ENCODE assay signal across 36 cellular contexts in genomic region chr19:40337107-40337506, GRCh38. TPM values are rescaled to one million over a fixed set of nuclear protein-coding genes. Genes with fewer than 3 reads are reported as not detected.
"Had no signal": no experiment of that assay in that cellular context is flagged by ENCODE, and none has a peak within 500 bp of the region (broad histone marks: within the 10 kb centered on the region; RNA-seq: fewer than 3 reads in every experiment).

No MANE protein-coding gene starts in this region.

- H3K27ac Mint-ChIP-seq: activated CD4-positive, alpha-beta memory T cell treated with anti-CD3 and anti-CD28 coated beads, Interleukin-2, amount 10 ng/mL, durations not matched to agents 7 days and 5 days; activated CD4-positive, alpha-beta T cell treated with anti-CD3 and anti-CD28 coated beads for 36 hours; activated CD4-positive, alpha-beta T cell treated with anti-CD3 and anti-CD28 coated beads, Interleukin-2, amount 10 ng/mL, durations not matched to agents 7 days and 5 days; activated CD8-positive, alpha-beta memory T cell treated with anti-CD3 and anti-CD28 coated beads, Interleukin-2, amount 10 ng/mL, durations not matched to agents 7 days and 5 days; activated CD8-positive, alpha-beta T cell treated with anti-CD3 and anti-CD28 coated beads, Interleukin-2, amount 10 ng/mL, durations not matched to agents 7 days and 5 days; activated naive CD4-positive, alpha-beta T cell treated with anti-CD3 and anti-CD28 coated beads, Interleukin-2, amount 10 ng/mL, durations not matched to agents 7 days and 5 days; activated naive CD4-positive, alpha-beta T cell treated with anti-CD3 and anti-CD28 coated beads, Interleukin-2, amount 50 U/mL, for 24 hours; activated naive CD8-positive, alpha-beta T cell; activated naive CD8-positive, alpha-beta T cell treated with anti-CD3 and anti-CD28 coated beads, Interleukin-2, amount 10 ng/mL, durations not matched to agents 7 days and 5 days; activated naive CD8-positive, alpha-beta T cell treated with anti-CD3 and anti-CD28 coated beads, Interleukin-2, amount 50 U/mL, for 24 hours; activated T-cell treated with anti-CD3 and anti-CD28 coated beads, Interleukin-2, amount 50 U/mL, for 24 hours; activated T-helper 2 cell treated with anti-CD3 and anti-CD28 coated beads, Interferon-gamma antibody, Interleukin-2, Interleukin-4, amounts not matched to agents 10 μg/mL and 5 μg/mL and 100 μg/mL, durations not matched to agents 14 hours and 24 hours and 36 hours; T-helper 1 cell treated with Interleukin-12 subunit alpha and Interleukin-12 subunit beta and Interleukin-4 antibody, amounts not matched to agents 30 μg/mL and 1 μg/mL, for 36 hours; T-helper 2 cell treated with Interferon-gamma antibody and Interleukin-4, amounts not matched to agents 5 μg/mL and 100 μg/mL, for 36 hours had no signal

- DNase-seq: activated CD4-positive, alpha-beta memory T cell treated with anti-CD3 and anti-CD28 coated beads, Interleukin-2, amount 10 ng/mL, durations not matched to agents 7 days and 5 days; activated CD4-positive, alpha-beta T cell treated with anti-CD3 and anti-CD28 coated beads for 1 hour; activated CD4-positive, alpha-beta T cell treated with anti-CD3 and anti-CD28 coated beads for 36 hours; activated CD4-positive, alpha-beta T cell treated with anti-CD3 and anti-CD28 coated beads for 48 hours; activated CD4-positive, alpha-beta T cell treated with anti-CD3 and anti-CD28 coated beads, Interleukin-2, amount 10 ng/mL, durations not matched to agents 7 days and 5 days; activated CD4-positive, alpha-beta T cell treated with anti-CD3 and anti-CD28 coated beads, Interleukin-2, amount 50 U/mL, for 48 hours; activated CD4-positive, CD25-positive, alpha-beta regulatory T cell; activated CD8-positive, alpha-beta memory T cell treated with anti-CD3 and anti-CD28 coated beads for 24 hours; activated CD8-positive, alpha-beta memory T cell treated with anti-CD3 and anti-CD28 coated beads, Interleukin-2, amount 10 ng/mL, durations not matched to agents 7 days and 5 days; activated CD8-positive, alpha-beta memory T cell treated with anti-CD3 and anti-CD28 coated beads, Interleukin-2, amount 50 U/mL, for 48 hours; activated CD8-positive, alpha-beta T cell treated with anti-CD3 and anti-CD28 coated beads, Interleukin-2, amount 10 ng/mL, durations not matched to agents 7 days and 5 days; activated effector memory CD4-positive, alpha-beta T cell treated with Interleukin-2 at 50 U/mL for 16 hours; activated gamma-delta T cell; activated naive CD4-positive, alpha-beta T cell treated with anti-CD3 and anti-CD28 coated beads, Interleukin-2, amount 10 ng/mL, durations not matched to agents 7 days and 5 days; activated naive CD4-positive, alpha-beta T cell treated with Interleukin-2 at 50 U/mL for 16 hours; activated naive CD8-positive, alpha-beta T cell treated with anti-CD3 and anti-CD28 coated beads, Interleukin-2, amount 10 ng/mL, durations not matched to agents 7 days and 5 days; activated naive CD8-positive, alpha-beta T cell treated with anti-CD3 and anti-CD28 coated beads, Interleukin-2, amount 50 U/mL, for 24 hours; activated T-cell treated with anti-CD3 and anti-CD28 coated beads, Interleukin-2, amount 50 U/mL, for 24 hours; activated T-cell treated with anti-CD3 and anti-CD28 coated beads, Interleukin-2, amount 50 U/mL, for 48 hours; amygdala; anterior cingulate cortex; caudate nucleus; SW 1271; T-helper 1 cell; T-helper 2 cell; T-helper 9 cell had no signal

- H3K9me3 ChIP-seq: ascending aorta had no signal

- H3K4me1 Mint-ChIP-seq: activated CD4-positive, alpha-beta memory T cell treated with anti-CD3 and anti-CD28 coated beads, Interleukin-2, amount 10 ng/mL, durations not matched to agents 7 days and 5 days; activated CD4-positive, alpha-beta T cell treated with anti-CD3 and anti-CD28 coated beads for 36 hours; activated CD4-positive, alpha-beta T cell treated with anti-CD3 and anti-CD28 coated beads, Interleukin-2, amount 10 ng/mL, durations not matched to agents 7 days and 5 days; activated CD8-positive, alpha-beta memory T cell treated with anti-CD3 and anti-CD28 coated beads, Interleukin-2, amount 10 ng/mL, durations not matched to agents 7 days and 5 days; activated naive CD4-positive, alpha-beta T cell treated with anti-CD3 and anti-CD28 coated beads, Interleukin-2, amount 10 ng/mL, durations not matched to agents 7 days and 5 days; activated naive CD8-positive, alpha-beta T cell treated with anti-CD3 and anti-CD28 coated beads, Interleukin-2, amount 10 ng/mL, durations not matched to agents 7 days and 5 days; activated naive CD8-positive, alpha-beta T cell treated with anti-CD3 and anti-CD28 coated beads, Interleukin-2, amount 50 U/mL, for 24 hours had no signal

- H3K4me3 Mint-ChIP-seq: activated CD4-positive, alpha-beta memory T cell treated with anti-CD3 and anti-CD28 coated beads, Interleukin-2, amount 10 ng/mL, durations not matched to agents 7 days and 5 days; activated CD4-positive, alpha-beta T cell treated with anti-CD3 and anti-CD28 coated beads for 36 hours; activated CD4-positive, alpha-beta T cell treated with anti-CD3 and anti-CD28 coated beads, Interleukin-2, amount 10 ng/mL, durations not matched to agents 7 days and 5 days; activated CD8-positive, alpha-beta memory T cell treated with anti-CD3 and anti-CD28 coated beads, Interleukin-2, amount 10 ng/mL, durations not matched to agents 7 days and 5 days; activated CD8-positive, alpha-beta T cell treated with anti-CD3 and anti-CD28 coated beads, Interleukin-2, amount 10 ng/mL, durations not matched to agents 7 days and 5 days; activated naive CD4-positive, alpha-beta T cell treated with anti-CD3 and anti-CD28 coated beads, Interleukin-2, amount 10 ng/mL, durations not matched to agents 7 days and 5 days; activated naive CD4-positive, alpha-beta T cell treated with anti-CD3 and anti-CD28 coated beads, Interleukin-2, amount 50 U/mL, for 24 hours; activated naive CD8-positive, alpha-beta T cell; activated naive CD8-positive, alpha-beta T cell treated with anti-CD3 and anti-CD28 coated beads, Interleukin-2, amount 10 ng/mL, durations not matched to agents 7 days and 5 days; activated naive CD8-positive, alpha-beta T cell treated with anti-CD3 and anti-CD28 coated beads, Interleukin-2, amount 50 U/mL, for 24 hours; activated T-cell treated with anti-CD3 and anti-CD28 coated beads, Interleukin-2, amount 50 U/mL, for 24 hours; brain; T-helper 1 cell treated with Interleukin-12 subunit alpha and Interleukin-12 subunit beta and Interleukin-4 antibody, amounts not matched to agents 30 μg/mL and 1 μg/mL, for 36 hours; T-helper 2 cell treated with Interferon-gamma antibody and Interleukin-4, amounts not matched to agents 5 μg/mL and 100 μg/mL, for 36 hours had no signal

- H3K27me3 Mint-ChIP-seq: activated CD4-positive, alpha-beta memory T cell treated with anti-CD3 and anti-CD28 coated beads, Interleukin-2, amount 10 ng/mL, durations not matched to agents 7 days and 5 days; activated CD4-positive, alpha-beta T cell treated with anti-CD3 and anti-CD28 coated beads for 36 hours; activated CD4-positive, alpha-beta T cell treated with anti-CD3 and anti-CD28 coated beads, Interleukin-2, amount 10 ng/mL, durations not matched to agents 7 days and 5 days; activated CD8-positive, alpha-beta memory T cell treated with anti-CD3 and anti-CD28 coated beads, Interleukin-2, amount 10 ng/mL, durations not matched to agents 7 days and 5 days; activated naive CD4-positive, alpha-beta T cell treated with anti-CD3 and anti-CD28 coated beads, Interleukin-2, amount 10 ng/mL, durations not matched to agents 7 days and 5 days; activated naive CD4-positive, alpha-beta T cell treated with anti-CD3 and anti-CD28 coated beads, Interleukin-2, amount 50 U/mL, for 24 hours; activated naive CD8-positive, alpha-beta T cell; activated naive CD8-positive, alpha-beta T cell treated with anti-CD3 and anti-CD28 coated beads, Interleukin-2, amount 10 ng/mL, durations not matched to agents 7 days and 5 days; activated naive CD8-positive, alpha-beta T cell treated with anti-CD3 and anti-CD28 coated beads, Interleukin-2, amount 50 U/mL, for 24 hours; activated T-cell treated with anti-CD3 and anti-CD28 coated beads, Interleukin-2, amount 50 U/mL, for 24 hours; brain had no signal

- H3K27ac ChIP-seq: ascending aorta, cardiac muscle cell, VCaP had no signal

- ATAC-seq: activated CD4-positive, alpha-beta T cell treated with anti-CD3 and anti-CD28 coated beads for 36 hours; activated CD4-positive, CD25-positive, alpha-beta regulatory T cell treated with anti-CD3 and anti-CD28 coated beads, Interleukin-2, amount 50 U/mL, for 24 hours; activated CD8-positive, alpha-beta memory T cell treated with anti-CD3 and anti-CD28 coated beads, Interleukin-2, amount 10 ng/mL, durations not matched to agents 7 days and 5 days; activated CD8-positive, alpha-beta T cell treated with anti-CD3 and anti-CD28 coated beads, Interleukin-2, amount 10 ng/mL, durations not matched to agents 7 days and 5 days; activated naive CD8-positive, alpha-beta T cell treated with anti-CD3 and anti-CD28 coated beads, Interleukin-2, amount 50 U/mL, for 24 hours had no signal

- H3K4me3 ChIP-seq: ascending aorta, cardiac muscle cell had no signal

- H3K27me3 ChIP-seq: ascending aorta, cardiac muscle cell had no signal

- H3K9me3 Mint-ChIP-seq: activated CD4-positive, alpha-beta memory T cell treated with anti-CD3 and anti-CD28 coated beads, Interleukin-2, amount 10 ng/mL, durations not matched to agents 7 days and 5 days; activated CD4-positive, alpha-beta T cell treated with anti-CD3 and anti-CD28 coated beads, Interleukin-2, amount 10 ng/mL, durations not matched to agents 7 days and 5 days; activated naive CD4-positive, alpha-beta T cell treated with anti-CD3 and anti-CD28 coated beads, Interleukin-2, amount 10 ng/mL, durations not matched to agents 7 days and 5 days; activated naive CD4-positive, alpha-beta T cell treated with anti-CD3 and anti-CD28 coated beads, Interleukin-2, amount 50 U/mL, for 24 hours; activated naive CD8-positive, alpha-beta T cell treated with anti-CD3 and anti-CD28 coated beads, Interleukin-2, amount 10 ng/mL, durations not matched to agents 7 days and 5 days; activated naive CD8-positive, alpha-beta T cell treated with anti-CD3 and anti-CD28 coated beads, Interleukin-2, amount 50 U/mL, for 24 hours; activated T-cell treated with anti-CD3 and anti-CD28 coated beads, Interleukin-2, amount 50 U/mL, for 24 hours; activated T-helper 2 cell treated with anti-CD3 and anti-CD28 coated beads, Interferon-gamma antibody, Interleukin-2, Interleukin-4, amounts not matched to agents 10 μg/mL and 5 μg/mL and 100 μg/mL, durations not matched to agents 14 hours and 24 hours and 36 hours; brain; T-helper 1 cell treated with Interleukin-12 subunit alpha and Interleukin-12 subunit beta and Interleukin-4 antibody, amounts not matched to agents 30 μg/mL and 1 μg/mL, for 36 hours; T-helper 2 cell treated with Interferon-gamma antibody and Interleukin-4, amounts not matched to agents 5 μg/mL and 100 μg/mL, for 36 hours had no signal

RNA-seq across cellular contexts. Expression of gene HIPK4, which starts 52.9 kb away (rescaled TPM):
- total RNA-seq: activated CD4-positive, alpha-beta T cell treated with anti-CD3 and anti-CD28 coated beads, Interleukin-2, amount 10 ng/mL, durations not matched to agents 7 days and 5 days; activated CD8-positive, alpha-beta memory T cell treated with anti-CD3 and anti-CD28 coated beads, Interleukin-2, amount 10 ng/mL, durations not matched to agents 7 days and 5 days; ascending aorta had no signal
